15 cellular contexts compared by ENCODE assay signal in the genomic region with DNA sequence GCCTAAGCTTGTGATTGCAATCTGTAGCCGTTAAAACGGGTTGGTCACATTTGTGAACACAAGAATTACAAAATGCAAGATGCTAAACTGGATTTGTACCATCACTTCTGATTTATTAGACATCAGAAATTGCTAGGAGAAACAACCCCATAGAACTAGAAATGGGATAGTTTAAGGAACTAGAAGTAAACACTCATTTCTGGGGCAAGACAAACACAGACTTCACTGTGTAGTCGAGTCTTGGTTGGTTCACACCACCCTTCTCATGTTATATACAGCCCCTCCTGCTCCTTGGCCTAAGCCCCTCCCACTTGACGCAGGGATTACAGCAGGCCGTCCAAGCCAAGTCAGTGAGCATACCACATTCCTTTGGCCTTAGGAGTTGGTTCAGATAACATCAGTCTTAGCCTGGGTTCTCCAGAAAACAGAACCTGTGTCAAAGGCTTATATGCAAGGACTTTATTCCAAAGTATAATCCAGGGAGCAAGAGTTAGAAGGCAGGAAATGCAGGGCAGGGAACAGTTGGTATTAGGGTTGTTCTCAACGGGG. TPM values are rescaled to one million over a fixed set of nuclear protein-coding genes. Genes with fewer than 3 reads are reported as not detected.
DNase-seq lines count a peak whose midpoint lies in the region; ATAC-seq, FAIRE-seq and TF ChIP-seq lines count a peak whose summit lies in the region.
"Had no signal": no experiment of that assay in that cellular context is flagged by ENCODE, and none has a peak within 500 bp of the region (broad histone marks: within the 10 kb centered on the region; RNA-seq: fewer than 3 reads in every experiment).

No MANE protein-coding gene starts in this region.

- no peak overlapping the region for H2BK5ac ChIP-seq in H1 (ENCODE audit: low read depth, low read length)

- H3K4ac ChIP-seq in H1 (replicated peaks; ENCODE audit: insufficient read length, low read depth, low read length): no peak overlapping the region

- no peaks in the 10 kb centered on the region for H3K79me1 ChIP-seq in H1 (ENCODE audit: low read depth, low read length)

- no peak overlapping the region for H2AFZ ChIP-seq in PC-9
- H2AFZ ChIP-seq in H1 (ENCODE audit: low read length): peak overlapping the region; percentile 51; the same call in 1 of the 2 replicates

- 92% methylated on average over 6 of the region's 6 CpGs; no CpG with 5 or more reads in 1 of the 2 experiments for WGBS in H1 (ENCODE audit: extremely low coverage in 1 of 2, insufficient coverage in 1 of 2, insufficient read length in 1 of 2, insufficient replicate concordance in 2 of 2, low coverage in 1 of 2, low lambda C conversion rate in 2 of 2, missing lambda C conversion rate in 1 of 2), 2 experiments

- POLR2A ChIA-PET in PC-9 (lab: Charles Lee; ENCODE audit: unreplicated experiment) (interaction anchor here (0.6 kb wide), 1 partner anchor 1127 kb away, joined by 8 read pairs; no protein-coding TSS in a partner anchor), H1 (lab: Charles Lee; ENCODE audit: partially characterized antibody) (no interaction called here)
- POLR2A ChIA-PET in naive thymus-derived CD8-positive, alpha-beta T cell (lab: Charles Lee): no interaction called here

- H3K36me3 Mint-ChIP-seq in naive thymus-derived CD8-positive, alpha-beta T cell: peaks cover 0 to 5% (median 4%) of the 10 kb centered on the region in 3 donors

- no TSS peak for BruUV-seq in PC-9 (replicated peaks; lab: Mats Ljungman, UMichigan)

- H3K14ac ChIP-seq in H1 (ENCODE audit: insufficient read length): no peak overlapping the region

- ATAC-seq in omental fat pad (ENCODE audit: low FRiP score): peak; percentile 96
- no peak for ATAC-seq in naive thymus-derived CD8-positive, alpha-beta T cell
- ATAC-seq in HG03457 (IDR thresholded peaks at IDR 0.05; ENCODE audit: unreplicated experiment): no peak

- no peak overlapping the region for H3K4me3 Mint-ChIP-seq in naive thymus-derived CD8-positive, alpha-beta T cell
- H3K4me3 Mint-ChIP-seq: neural crest cell had no signal

- TF ChIP-seq RAD21 in H1 (IDR thresholded peaks at IDR 0.05 in 1 of 2, conservative IDR thresholded peaks at IDR 0.05 in 1 of 2; ENCODE audit: low read depth in 2 of 2, low read length in 2 of 2): no peak

- no peaks in the 10 kb centered on the region for H3K23me2 ChIP-seq in H1 (ENCODE audit: low read depth, low read length)

- no peak overlapping the region for H3K27ac ChIP-seq in PC-9
- H3K27ac ChIP-seq in H1 (ENCODE audit: low read depth, low read length): no peak overlapping the region
- H3K27ac ChIP-seq: tibial artery had no signal

- no peak overlapping the region for H4K8ac ChIP-seq in H1 (ENCODE audit: extremely low read depth, insufficient read depth, low read length)

- H3K4me1 ChIP-seq in PC-9 (replicated peaks; ENCODE audit: insufficient read depth) (no peaks in the 10 kb centered on the region), H1 (replicated peaks in 1 of 4; ENCODE audit: control insufficient read depth in 3 of 4, insufficient read depth in 4 of 4, low read length in 3 of 4) (no peaks in the 10 kb centered on the region; a peak in 1 of 7 replicates)

- H3K27me3 Mint-ChIP-seq in naive thymus-derived CD8-positive, alpha-beta T cell: peaks cover 2 to 14% (median 5%) of the 10 kb centered on the region in 5 donors

- H3K79me2 ChIP-seq in PC-9 (ENCODE audit: low read depth) (no peaks in the 10 kb centered on the region), H1 (ENCODE audit: control insufficient read depth in 1 of 2, insufficient read depth in 2 of 2, low read length in 2 of 2) (no peaks in the 10 kb centered on the region)

- TF ChIP-seq POLR2A in H1 (IDR thresholded peaks at IDR 0.05; ENCODE audit: control extremely low read depth in 1 of 2, low read depth in 2 of 2, low read length in 2 of 2): no peak

- H3K4me2 ChIP-seq in PC-9 (no peak overlapping the region), H1 (ENCODE audit: insufficient read depth in 1 of 2, low read depth in 2 of 2, low read length in 2 of 2) (no peak overlapping the region)

- H3K4me1 Mint-ChIP-seq in naive thymus-derived CD8-positive, alpha-beta T cell: peaks cover 0 to 2% (median 0%) of the 10 kb centered on the region in 4 donors
- H3K4me1 Mint-ChIP-seq: neural crest cell had no signal

- no peaks in the 10 kb centered on the region for H3F3A ChIP-seq in PC-9 (ENCODE audit: insufficient read depth, low read depth)

- H4K91ac ChIP-seq in H1 (replicated peaks; ENCODE audit: insufficient read length, low read length): no peak overlapping the region

- no peak overlapping the region for H3K9ac ChIP-seq in H1 (replicated peaks in 1 of 4; ENCODE audit: extremely low read depth in 1 of 4, low read depth in 3 of 4, low read length in 3 of 4)

- H4K20me1 ChIP-seq in PC-9 (ENCODE audit: insufficient read depth) (no peaks in the 10 kb centered on the region), H1 (replicated peaks in 1 of 2; ENCODE audit: control insufficient read depth in 1 of 2, insufficient read depth in 2 of 2, low read length in 2 of 2) (no peaks in the 10 kb centered on the region)

- H3K4me3 ChIP-seq in PC-9 (no peak overlapping the region), H1 (ENCODE audit: extremely low read depth in 1 of 4, insufficient read depth in 2 of 4, low read depth in 3 of 4, low read length in 4 of 4) (no peak overlapping the region)
- H3K4me3 ChIP-seq: tibial artery had no signal

- no peaks in the 10 kb centered on the region for H3K27me3 ChIP-seq in PC-9 (ENCODE audit: insufficient read depth, low read depth)
- no peaks in the 10 kb centered on the region for H3K27me3 ChIP-seq in H1 (replicated peaks in 1 of 4; ENCODE audit: control insufficient read depth in 3 of 4, extremely low read depth in 1 of 4, insufficient read depth in 3 of 4, low read length in 3 of 4)

- H3K36me3 ChIP-seq in PC-9 (ENCODE audit: low read depth): no peaks in the 10 kb centered on the region
- H3K36me3 ChIP-seq in H1 (ENCODE audit: control insufficient read depth in 2 of 4, insufficient read depth in 4 of 4, low read length in 3 of 4): no peaks in the 10 kb centered on the region
- H3K36me3 ChIP-seq: tibial artery had no signal

- FAIRE-seq in H1 (lab: Jason Lieb, UNC): no peak
- FAIRE-seq: GM18507 had no signal

- H3K27ac Mint-ChIP-seq in naive thymus-derived CD8-positive, alpha-beta T cell: no peak overlapping the region

- H4K5ac ChIP-seq in H1 (ENCODE audit: insufficient read length, low read depth, low read length): no peak overlapping the region

- no peak overlapping the region for H3K23ac ChIP-seq in H1 (ENCODE audit: insufficient read length)

- no peak for TF ChIP-seq EP300 in H1 (IDR thresholded peaks at IDR 0.05; ENCODE audit: borderline replicate concordance in 1 of 2, low read depth in 2 of 2, low read length in 2 of 2)

- no peak overlapping the region for H2AK5ac ChIP-seq in H1 (ENCODE audit: low read depth, low read length)

- H2BK20ac ChIP-seq in H1 (ENCODE audit: low read length): no peak overlapping the region

- intact Hi-C loops in PC-9 (cut with micrococcal nuclease; ENCODE audit: unreplicated experiment): no loop called here

- CTCF ChIA-PET in PC-9 (lab: Charles Lee) (interaction anchor here (0.6 kb wide), 1 partner anchor 102 kb away, joined by 3 read pairs; no protein-coding TSS in a partner anchor), H1 (lab: Charles Lee; ENCODE audit: partially characterized antibody) (interaction anchor here (2.4 kb wide), 1 partner anchor 50 kb away, joined by 6 read pairs; no protein-coding TSS in a partner anchor)

- H3K9me3 ChIP-seq in PC-9 (ENCODE audit: insufficient read depth, low read depth): no peaks in the 10 kb centered on the region
- no peaks in the 10 kb centered on the region for H3K9me3 ChIP-seq in H1 (ENCODE audit: insufficient read depth in 2 of 2, low read depth in 1 of 2, low read length in 1 of 2)

- H2BK120ac ChIP-seq in H1 (replicated peaks; ENCODE audit: low read depth, low read length): no peak overlapping the region

- H3K18ac ChIP-seq in H1 (ENCODE audit: extremely low read depth, low read length): no peak overlapping the region

- no peak overlapping the region for H2BK12ac ChIP-seq in H1 (ENCODE audit: low read depth, low read length)

- no peaks in the 10 kb centered on the region for H3K9me2 ChIP-seq in PC-9 (ENCODE audit: insufficient read depth)

- H2BK15ac ChIP-seq in H1 (ENCODE audit: low read length): no peak overlapping the region

- no peak overlapping the region for H3K56ac ChIP-seq in H1 (replicated peaks; ENCODE audit: insufficient read length, low read depth, low read length)

- H3K9me3 Mint-ChIP-seq in naive thymus-derived CD8-positive, alpha-beta T cell: peaks cover 0 to 12% (median 8%) of the 10 kb centered on the region in 9 donors

- DNase-seq in EH (ENCODE audit: low read depth) (peak; percentile 96), PC-9 (peak; percentile 59 to 61), H1 (ENCODE audit: low read depth in 1 of 2, low spot score in 2 of 2) (no peak), omental fat pad (ENCODE audit: low spot score) (no peak), NCI-H1694 (lab: John Stamatoyannopoulos, UW) (no peak), NCI-H2107 treated with DMSO at 0.1 percent for 48 hours (lab: John Stamatoyannopoulos, UW; ENCODE audit: unreplicated experiment) (no peak)
- DNase-seq in naive thymus-derived CD8-positive, alpha-beta T cell: no peak
- DNase-seq: central memory CD4-positive, alpha-beta T cell; NCI-H1930; SHP77; stimulated activated CD4-positive, alpha-beta T cell treated with anti-CD3 and anti-CD28 coated beads, Interleukin-4, amount 100 ng/mL, for 24 hours had no signal

- no peak for TF ChIP-seq CTCF in PC-9 (conservative IDR thresholded peaks at IDR 0.05)
- no peak for TF ChIP-seq CTCF in H1 (IDR thresholded peaks at IDR 0.05; ENCODE audit: control extremely low read depth in 1 of 3, insufficient read depth in 1 of 3, low read depth in 1 of 3, low read length in 3 of 3)
- TF ChIP-seq CTCF in omental fat pad (IDR thresholded peaks at IDR 0.05): no peak

RNA-seq across cellular contexts. Expression of a gene that starts 2.0 kb away (rescaled TPM):
- total RNA-seq in PC-9 (2021): not detected in 2 replicates
- total RNA-seq in H1 (2021; fragmentation: NEBNext Ultra II Directional; extraction: Animal tissue kit (Norgen Biotek cat#: 25700)): not detected in 2 replicates
- polyA plus RNA-seq in H1 (2011; rRNA removed): not detected in 2 replicates
- not detected for polyA plus RNA-seq in H1 (2011; cell fraction: cytosol; rRNA removed)
- not detected for polyA plus RNA-seq in H1 (2011; cell fraction: nucleus; rRNA removed)
- polyA plus RNA-seq in H1 (2012, experiment 1 of 2): not detected in 4 replicates
- not detected for polyA plus RNA-seq in H1 (2012, experiment 2 of 2)
- polyA plus RNA-seq in H1 (2013, experiment 1 of 2): 0.02 TPM
- not detected for polyA plus RNA-seq in H1 (2013, experiment 2 of 2)
- not detected in 2 replicates for polyA minus RNA-seq in H1 (2011; rRNA and poly(A)+ RNA removed)
- polyA minus RNA-seq in H1 (2011; cell fraction: cytosol; rRNA and poly(A)+ RNA removed): not detected
- not detected for polyA minus RNA-seq in H1 (2011; cell fraction: nucleus; rRNA and poly(A)+ RNA removed)
- total RNA-seq in omental fat pad: not detected
- not detected for total RNA-seq in naive thymus-derived CD8-positive, alpha-beta T cell
- polyA plus RNA-seq in naive thymus-derived CD8-positive, alpha-beta T cell: not detected
- total RNA-seq: neural crest cell had no signal

RNA-seq across cellular contexts. Expression of a gene that starts 13.8 kb away (rescaled TPM):
- total RNA-seq in PC-9 (2021) (14.0 and 14.8 TPM in 2 replicates), omental fat pad (10 to 100 TPM; 18.6 to 34.0 (median 26.3) TPM)
- 4.1 and 5.0 TPM in 2 replicates for total RNA-seq in H1 (2021; fragmentation: NEBNext Ultra II Directional; extraction: Animal tissue kit (Norgen Biotek cat#: 25700))
- polyA plus RNA-seq in H1 (2011; rRNA removed): 1.3 and 2.3 TPM in 2 replicates
- 2.3 TPM for polyA plus RNA-seq in H1 (2011; cell fraction: cytosol; rRNA removed)
- 2.2 TPM for polyA plus RNA-seq in H1 (2011; cell fraction: nucleus; rRNA removed)
- polyA plus RNA-seq in H1 (2012, experiment 1 of 2): 3.8 to 4.2 TPM (median 4.1 TPM) in 4 replicates
- polyA plus RNA-seq in H1 (2012, experiment 2 of 2): 0.96 TPM
- polyA plus RNA-seq in H1 (2013, experiment 1 of 2): 1.9 TPM
- 2.0 TPM for polyA plus RNA-seq in H1 (2013, experiment 2 of 2)
- 1.8 and 3.1 TPM in 2 replicates for polyA minus RNA-seq in H1 (2011; rRNA and poly(A)+ RNA removed)
- polyA minus RNA-seq in H1 (2011; cell fraction: cytosol; rRNA and poly(A)+ RNA removed): 3.2 TPM
- 4.0 TPM for polyA minus RNA-seq in H1 (2011; cell fraction: nucleus; rRNA and poly(A)+ RNA removed)
- total RNA-seq in naive thymus-derived CD8-positive, alpha-beta T cell: 10 to 100 TPM; 14.6 to 15.0 TPM
- polyA plus RNA-seq in naive thymus-derived CD8-positive, alpha-beta T cell: 10 to 100 TPM; 13.1 to 15.8 (median 15.5) TPM

Comparison
In these comparisons a context has a peak if more than half of its experiments do, and no peak if none do; other contexts are left out.
1. DNase-seq: peak in EH (single experiment) and PC-9 (2 of 2); none in H1 (0 of 2), omental fat pad (single experiment), NCI-H1694 (single experiment), naive thymus-derived CD8-positive, alpha-beta T cell (0 of 10) and NCI-H2107 treated with DMSO at 0.1 percent for 48 hours (single experiment).